8 cellular contexts compared by ENCODE assay signal in the genomic region with DNA sequence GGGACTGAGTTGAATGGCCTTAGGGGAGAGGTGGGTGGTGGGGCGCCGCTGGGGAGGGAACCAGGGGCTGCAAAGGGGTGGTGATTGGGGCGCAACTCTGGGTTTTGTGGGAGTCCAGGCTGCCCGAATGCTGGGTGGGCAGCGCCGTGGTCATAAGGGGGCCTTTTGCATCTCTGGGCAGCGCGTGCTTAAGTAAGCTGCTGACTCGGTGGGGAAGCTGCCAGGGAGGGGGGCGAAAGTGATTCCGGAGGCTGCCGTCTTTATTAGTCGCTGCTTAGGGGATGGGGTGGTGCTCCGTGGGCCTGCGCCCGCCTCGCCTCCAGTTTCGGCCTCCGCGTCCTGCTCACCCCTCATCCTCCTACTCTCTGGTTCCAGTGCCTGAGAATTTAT. TPM values are rescaled to one million over a fixed set of nuclear protein-coding genes. Genes with fewer than 3 reads are reported as not detected.
A peak's percentile ranks its signal among the peaks of the same experiment; 100 is the strongest.
DNase-seq lines count a peak whose midpoint lies in the region; ATAC-seq and TF ChIP-seq lines count a peak whose summit lies in the region.

No MANE protein-coding gene starts in this region.

- no peaks in the 10 kb centered on the region for H3K36me3 ChIP-seq in CD4-positive, CD25-positive, alpha-beta regulatory T cell (ENCODE audit: control insufficient read depth, insufficient read depth, low read length)
- no peaks in the 10 kb centered on the region for H3K36me3 ChIP-seq in H7 (replicated peaks; ENCODE audit: control insufficient read depth, insufficient read depth, low read length)
- H3K36me3 ChIP-seq in adrenal gland (replicated peaks in 1 of 2) = peaks cover 0 to 11% of the 10 kb centered on the region in 2 donors
- H3K36me3 ChIP-seq in psoas muscle (ENCODE audit: insufficient read depth in 1 of 2, low read depth in 1 of 2) = peaks cover 0 to 10% of the 10 kb centered on the region in 2 donors

- peaks cover 8 to 53% (median 23%) of the 10 kb centered on the region in 4 donors for H3K4me1 Mint-ChIP-seq in CD4-positive, CD25-positive, alpha-beta regulatory T cell

- H3K9me3 ChIP-seq in CD4-positive, CD25-positive, alpha-beta regulatory T cell (ENCODE audit: control insufficient read depth in 2 of 2, low read length in 2 of 2) = no peaks in the 10 kb centered on the region
- H3K9me3 ChIP-seq in adrenal gland (replicated peaks in 1 of 3) = no peaks in the 10 kb centered on the region
- no peaks in the 10 kb centered on the region for H3K9me3 ChIP-seq in psoas muscle

- peaks cover 24% of the 10 kb centered on the region for H3K4me1 ChIP-seq in CD4-positive, CD25-positive, alpha-beta regulatory T cell (ENCODE audit: control insufficient read depth, insufficient read depth, low read length, poor library complexity, severe bottlenecking)
- H3K4me1 ChIP-seq in adrenal gland (replicated peaks in 1 of 2) = peaks cover 31 to 45% of the 10 kb centered on the region in 2 donors
- peaks cover 52% of the 10 kb centered on the region for H3K4me1 ChIP-seq in psoas muscle

- H3K36me3 Mint-ChIP-seq in CD4-positive, CD25-positive, alpha-beta regulatory T cell = no peaks in the 10 kb centered on the region

- peak in 1 of 3 donors; percentile 62 for DNase-seq in CD4-positive, CD25-positive, alpha-beta regulatory T cell
- DNase-seq in H7 = peak; percentile 87
- peak; percentile 18 to 43 for DNase-seq in NOMO-1 (lab: John Stamatoyannopoulos, UW; ENCODE audit: unreplicated experiment in 2 of 2)
- peak in 4 of 7 donors; percentile 59 to 70 (median 60) for DNase-seq in adrenal gland
- DNase-seq in left ventricle myocardium superior = peak; percentile 53
- peak in 1 of 2 donors; percentile 72 for DNase-seq in psoas muscle
- DNase-seq in inferior parietal cortex (ENCODE audit: extremely low spot score) = no peak

- H3K27me3 ChIP-seq in CD4-positive, CD25-positive, alpha-beta regulatory T cell (ENCODE audit: control insufficient read depth, insufficient read depth, low read length) = no peaks in the 10 kb centered on the region
- peaks cover 12% of the 10 kb centered on the region for H3K27me3 ChIP-seq in H7 (ENCODE audit: control insufficient read depth, insufficient read depth, low read length)
- no peaks in the 10 kb centered on the region for H3K27me3 ChIP-seq in adrenal gland
- no peaks in the 10 kb centered on the region for H3K27me3 ChIP-seq in psoas muscle (ENCODE audit: insufficient read depth in 3 of 3, low read length in 2 of 3)

- peak overlapping the region; percentile 88 for H3K27ac ChIP-seq in CD4-positive, CD25-positive, alpha-beta regulatory T cell (ENCODE audit: insufficient read depth, low read length, poor library complexity, severe bottlenecking)
- H3K27ac ChIP-seq in adrenal gland = peak overlapping the region; percentile 20 to 99 (median 91)
- H3K27ac ChIP-seq in psoas muscle = peak overlapping the region; percentile 87

- 0 to 1% (median 0%) methylated on average over 6 to 20 of the region's 20 CpGs for WGBS in adrenal gland, 4 donors
- 1% methylated on average over 19 to 20 of the region's 20 CpGs for WGBS in psoas muscle, 3 donors

- TF ChIP-seq CTCF in adrenal gland (IDR thresholded peaks at IDR 0.05) (no peak), psoas muscle (IDR thresholded peaks at IDR 0.05) (no peak)

- peak overlapping the region; percentile 89 to 93 (median 91) for H3K27ac Mint-ChIP-seq in CD4-positive, CD25-positive, alpha-beta regulatory T cell

- ATAC-seq in CD4-positive, CD25-positive, alpha-beta regulatory T cell (ENCODE audit: low read depth in 2 of 2) = no peak
- ATAC-seq in left ventricle myocardium superior (no peak), psoas muscle (no peak), GM18519 (IDR thresholded peaks at IDR 0.05; ENCODE audit: low FRiP score, unreplicated experiment) (no peak)

- H3K4me3 Mint-ChIP-seq in CD4-positive, CD25-positive, alpha-beta regulatory T cell = peak overlapping the region; percentile 94 to 100 (median 98)

- no peaks in the 10 kb centered on the region for H3K9me3 Mint-ChIP-seq in CD4-positive, CD25-positive, alpha-beta regulatory T cell

- H3K4me3 ChIP-seq in CD4-positive, CD25-positive, alpha-beta regulatory T cell (ENCODE audit: low read depth, low read length) = peak overlapping the region; percentile 77
- peak overlapping the region; percentile 84 for H3K4me3 ChIP-seq in H7 (ENCODE audit: insufficient read depth, low read depth, low read length)
- peak overlapping the region; percentile 63 to 99 (median 81) for H3K4me3 ChIP-seq in adrenal gland
- peak overlapping the region; percentile 83 for H3K4me3 ChIP-seq in psoas muscle

- no peaks in the 10 kb centered on the region for H3K27me3 Mint-ChIP-seq in CD4-positive, CD25-positive, alpha-beta regulatory T cell

- no peak for TF ChIP-seq POLR2A in adrenal gland (IDR thresholded peaks at IDR 0.05)

- intact Hi-C loops in adrenal gland (cut with DNase I) (no loop called here), left ventricle myocardium superior (cut with micrococcal nuclease) (no loop called here), psoas muscle (cut with DNase I) (no loop called here)

RNA-seq across cellular contexts. Expression of a gene that starts 0.5 kb away (rescaled TPM):
- 53.7 TPM for total RNA-seq in CD4-positive, CD25-positive, alpha-beta regulatory T cell
- polyA plus RNA-seq in CD4-positive, CD25-positive, alpha-beta regulatory T cell = 10 to 100 TPM; 12.9 to 21.6 (median 16.0) TPM
- total RNA-seq in H7 (2014; rRNA removed; shearing (Covaris generic)) = 160 and 166 TPM in 2 replicates
- total RNA-seq in adrenal gland (100 to 1,000 TPM in 7 of 8 donors, 10 to 100 TPM in 1; 71.3 to 248 (median 142) TPM), left ventricle myocardium superior (186 TPM), psoas muscle (100 to 1,000 TPM in 2 of 4 donors, 10 to 100 TPM in 2; 95.1 to 110 (median 102) TPM)
- polyA plus RNA-seq in adrenal gland (100 to 1,000 TPM in 2 of 3 donors, 10 to 100 TPM in 1; 96.4 to 159 (median 103) TPM), psoas muscle (100 to 1,000 TPM in 1 of 3 donors, 10 to 100 TPM in 2; 54.1 to 109 (median 83.1) TPM)

RNA-seq across cellular contexts. Expression of a gene that starts 1.2 kb away (rescaled TPM):
- total RNA-seq in CD4-positive, CD25-positive, alpha-beta regulatory T cell = 12.5 TPM
- 10 to 100 TPM in 2 of 4 donors, 1 to 10 TPM in 2; 8.7 to 11.4 (median 10.2) TPM for polyA plus RNA-seq in CD4-positive, CD25-positive, alpha-beta regulatory T cell
- total RNA-seq in H7 (2014; rRNA removed; shearing (Covaris generic)) = 13.6 and 14.9 TPM in 2 replicates
- total RNA-seq in adrenal gland (100 to 1,000 TPM in 4 of 8 donors, 10 to 100 TPM in 4; 73.8 to 144 (median 103) TPM), left ventricle myocardium superior (94.6 TPM), psoas muscle (100 to 1,000 TPM; 123 to 229 (median 164) TPM)
- polyA plus RNA-seq in adrenal gland (10 to 100 TPM; 31.1 to 52.0 (median 31.8) TPM), psoas muscle (100 to 1,000 TPM in 2 of 3 donors, 10 to 100 TPM in 1; 88.7 to 106 (median 100) TPM)

RNA-seq across cellular contexts. Expression of a gene that starts 30.8 kb away (rescaled TPM):
- total RNA-seq in CD4-positive, CD25-positive, alpha-beta regulatory T cell = 3.9 TPM
- polyA plus RNA-seq in CD4-positive, CD25-positive, alpha-beta regulatory T cell = 1 to 10 TPM; 8.6 to 9.3 (median 8.9) TPM
- 41.3 and 42.5 TPM in 2 replicates for total RNA-seq in H7 (2014; rRNA removed; shearing (Covaris generic))
- total RNA-seq in adrenal gland = 10 to 100 TPM in 7 of 8 donors, 1 to 10 TPM in 1; 9.5 to 31.8 (median 19.2) TPM
- polyA plus RNA-seq in adrenal gland = 10 to 100 TPM in 1 of 3 donors, 1 to 10 TPM in 2; 4.4 to 29.9 (median 7.3) TPM
- 5.2 TPM for total RNA-seq in left ventricle myocardium superior
- 1 to 10 TPM; 2.1 to 4.7 (median 4.2) TPM for total RNA-seq in psoas muscle
- 1 to 10 TPM; 2.3 to 5.2 (median 4.7) TPM for polyA plus RNA-seq in psoas muscle
